Comparison of ENCODE assay signal across 1 cellular context in the genomic region with DNA sequence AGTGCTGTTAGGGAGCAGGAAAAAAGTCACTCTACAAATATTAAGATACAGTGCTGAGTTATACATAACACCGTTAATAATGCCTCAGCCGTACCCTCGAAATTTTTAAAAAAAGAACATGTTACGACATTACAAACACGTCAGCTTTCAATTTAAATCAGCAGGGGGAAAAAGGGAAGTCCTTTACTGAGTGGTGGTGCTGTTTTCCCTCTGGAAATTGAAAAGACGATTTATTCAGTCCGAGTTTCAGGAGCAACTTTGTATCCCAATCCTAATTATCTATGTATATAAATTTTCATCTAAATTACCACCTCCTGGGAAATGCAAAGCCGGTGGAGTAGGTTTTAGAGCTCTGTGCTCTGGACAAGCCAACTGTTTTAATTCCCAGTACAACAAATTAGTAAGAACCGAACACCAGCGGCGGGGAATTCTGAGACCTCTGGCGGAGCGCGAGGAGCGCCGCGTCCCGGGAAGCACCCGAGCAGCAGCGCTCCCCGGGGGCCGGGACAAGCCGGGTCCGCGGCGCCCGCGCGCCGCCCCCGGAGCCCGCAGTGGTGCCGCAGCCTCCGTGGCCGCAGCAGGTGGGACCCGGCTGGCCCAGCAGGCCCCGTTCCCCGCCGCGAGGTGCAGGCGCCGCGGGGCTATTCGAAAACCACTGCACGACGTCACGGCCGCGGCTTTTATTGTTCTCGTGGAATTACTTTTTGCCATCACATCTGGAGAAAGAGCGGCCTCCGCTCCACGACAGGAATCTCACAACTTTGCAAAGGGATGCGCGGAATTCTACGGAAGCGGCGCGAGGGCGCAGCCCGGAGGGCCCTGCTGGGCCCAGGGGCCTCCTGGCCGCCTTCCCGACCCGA.
TF ChIP-seq lines count a peak whose summit lies in the region.

No MANE protein-coding gene starts in this region.

TF ChIP-seq in GM12878, 131 proteins besides CTCF, POLR2A, EP300 and RAD21 (continued from another document and continues in another):
- no peak for TF ChIP-seq ZNF592 (IDR thresholded peaks at IDR 0.05)
- TF ChIP-seq GABPA (IDR thresholded peaks at IDR 0.05; ENCODE audit: low read depth): no peak
- TF ChIP-seq, protein P1, sequence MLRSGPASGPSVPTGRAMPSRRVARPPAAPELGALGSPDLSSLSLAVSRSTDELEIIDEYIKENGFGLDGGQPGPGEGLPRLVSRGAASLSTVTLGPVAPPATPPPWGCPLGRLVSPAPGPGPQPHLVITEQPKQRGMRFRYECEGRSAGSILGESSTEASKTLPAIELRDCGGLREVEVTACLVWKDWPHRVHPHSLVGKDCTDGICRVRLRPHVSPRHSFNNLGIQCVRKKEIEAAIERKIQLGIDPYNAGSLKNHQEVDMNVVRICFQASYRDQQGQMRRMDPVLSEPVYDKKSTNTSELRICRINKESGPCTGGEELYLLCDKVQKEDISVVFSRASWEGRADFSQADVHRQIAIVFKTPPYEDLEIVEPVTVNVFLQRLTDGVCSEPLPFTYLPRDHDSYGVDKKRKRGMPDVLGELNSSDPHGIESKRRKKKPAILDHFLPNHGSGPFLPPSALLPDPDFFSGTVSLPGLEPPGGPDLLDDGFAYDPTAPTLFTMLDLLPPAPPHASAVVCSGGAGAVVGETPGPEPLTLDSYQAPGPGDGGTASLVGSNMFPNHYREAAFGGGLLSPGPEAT (IDR thresholded peaks at IDR 0.05; ENCODE audit: low read depth): peak; percentile 58; the same call in 1 of the 2 replicates
- no peak for TF ChIP-seq HCFC1 (IDR thresholded peaks at IDR 0.05; ENCODE audit: low read length)
- TF ChIP-seq CEBPB (IDR thresholded peaks at IDR 0.05; ENCODE audit: borderline replicate concordance in 1 of 2, low read depth in 2 of 2, low read length in 2 of 2): no peak
- TF ChIP-seq USF1 (IDR thresholded peaks at IDR 0.05; ENCODE audit: borderline replicate concordance, extremely low read length, insufficient read depth, low read depth, low read length): no peak
- no peak for TF ChIP-seq STAT3 (IDR thresholded peaks at IDR 0.05; ENCODE audit: low read depth, low read length)
- no peak for TF ChIP-seq MYB (IDR thresholded peaks at IDR 0.05; ENCODE audit: borderline replicate concordance, low read depth, low read length)
- TF ChIP-seq NBN (IDR thresholded peaks at IDR 0.05): no peak
- TF ChIP-seq FOS (IDR thresholded peaks at IDR 0.05; ENCODE audit: borderline replicate concordance, extremely low read depth, insufficient read length): no peak
- TF ChIP-seq HDGF (IDR thresholded peaks at IDR 0.05): no peak
- TF ChIP-seq LARP7 (IDR thresholded peaks at IDR 0.05): no peak
- no peak for TF ChIP-seq ZNF217 (IDR thresholded peaks at IDR 0.05)
- TF ChIP-seq HDAC2 (IDR thresholded peaks at IDR 0.05): no peak
- 0 out of 2 replicates have a peak, but pooled peaks have one; percentile 17 for TF ChIP-seq FOXM1 (IDR thresholded peaks at IDR 0.05; ENCODE audit: low read depth, low read length)
- TF ChIP-seq BCLAF1 (IDR thresholded peaks at IDR 0.05): no peak
- TF ChIP-seq, protein P2, sequence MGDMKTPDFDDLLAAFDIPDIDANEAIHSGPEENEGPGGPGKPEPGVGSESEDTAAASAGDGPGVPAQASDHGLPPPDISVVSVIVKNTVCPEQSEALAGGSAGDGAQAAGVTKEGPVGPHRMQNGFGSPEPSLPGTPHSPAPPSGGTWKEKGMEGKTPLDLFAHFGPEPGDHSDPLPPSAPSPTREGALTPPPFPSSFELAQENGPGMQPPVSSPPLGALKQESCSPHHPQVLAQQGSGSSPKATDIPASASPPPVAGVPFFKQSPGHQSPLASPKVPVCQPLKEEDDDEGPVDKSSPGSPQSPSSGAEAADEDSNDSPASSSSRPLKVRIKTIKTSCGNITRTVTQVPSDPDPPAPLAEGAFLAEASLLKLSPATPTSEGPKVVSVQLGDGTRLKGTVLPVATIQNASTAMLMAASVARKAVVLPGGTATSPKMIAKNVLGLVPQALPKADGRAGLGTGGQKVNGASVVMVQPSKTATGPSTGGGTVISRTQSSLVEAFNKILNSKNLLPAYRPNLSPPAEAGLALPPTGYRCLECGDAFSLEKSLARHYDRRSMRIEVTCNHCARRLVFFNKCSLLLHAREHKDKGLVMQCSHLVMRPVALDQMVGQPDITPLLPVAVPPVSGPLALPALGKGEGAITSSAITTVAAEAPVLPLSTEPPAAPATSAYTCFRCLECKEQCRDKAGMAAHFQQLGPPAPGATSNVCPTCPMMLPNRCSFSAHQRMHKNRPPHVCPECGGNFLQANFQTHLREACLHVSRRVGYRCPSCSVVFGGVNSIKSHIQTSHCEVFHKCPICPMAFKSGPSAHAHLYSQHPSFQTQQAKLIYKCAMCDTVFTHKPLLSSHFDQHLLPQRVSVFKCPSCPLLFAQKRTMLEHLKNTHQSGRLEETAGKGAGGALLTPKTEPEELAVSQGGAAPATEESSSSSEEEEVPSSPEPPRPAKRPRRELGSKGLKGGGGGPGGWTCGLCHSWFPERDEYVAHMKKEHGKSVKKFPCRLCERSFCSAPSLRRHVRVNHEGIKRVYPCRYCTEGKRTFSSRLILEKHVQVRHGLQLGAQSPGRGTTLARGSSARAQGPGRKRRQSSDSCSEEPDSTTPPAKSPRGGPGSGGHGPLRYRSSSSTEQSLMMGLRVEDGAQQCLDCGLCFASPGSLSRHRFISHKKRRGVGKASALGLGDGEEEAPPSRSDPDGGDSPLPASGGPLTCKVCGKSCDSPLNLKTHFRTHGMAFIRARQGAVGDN (IDR thresholded peaks at IDR 0.05): no peak
- TF ChIP-seq ZBED1 (IDR thresholded peaks at IDR 0.05; ENCODE audit: borderline replicate concordance): no peak
- no peak; the same call in none of the 2 replicates for TF ChIP-seq DPF2 (IDR thresholded peaks at IDR 0.05)
- no peak for TF ChIP-seq RELA (IDR thresholded peaks at IDR 0.05; ENCODE audit: borderline replicate concordance, partially characterized antibody)
- TF ChIP-seq CBFB (IDR thresholded peaks at IDR 0.05; ENCODE audit: low read depth): no peak
- no peak for TF ChIP-seq TAF1 (IDR thresholded peaks at IDR 0.05; ENCODE audit: borderline replicate concordance, low read depth, low read length)
- TF ChIP-seq, protein P3, sequence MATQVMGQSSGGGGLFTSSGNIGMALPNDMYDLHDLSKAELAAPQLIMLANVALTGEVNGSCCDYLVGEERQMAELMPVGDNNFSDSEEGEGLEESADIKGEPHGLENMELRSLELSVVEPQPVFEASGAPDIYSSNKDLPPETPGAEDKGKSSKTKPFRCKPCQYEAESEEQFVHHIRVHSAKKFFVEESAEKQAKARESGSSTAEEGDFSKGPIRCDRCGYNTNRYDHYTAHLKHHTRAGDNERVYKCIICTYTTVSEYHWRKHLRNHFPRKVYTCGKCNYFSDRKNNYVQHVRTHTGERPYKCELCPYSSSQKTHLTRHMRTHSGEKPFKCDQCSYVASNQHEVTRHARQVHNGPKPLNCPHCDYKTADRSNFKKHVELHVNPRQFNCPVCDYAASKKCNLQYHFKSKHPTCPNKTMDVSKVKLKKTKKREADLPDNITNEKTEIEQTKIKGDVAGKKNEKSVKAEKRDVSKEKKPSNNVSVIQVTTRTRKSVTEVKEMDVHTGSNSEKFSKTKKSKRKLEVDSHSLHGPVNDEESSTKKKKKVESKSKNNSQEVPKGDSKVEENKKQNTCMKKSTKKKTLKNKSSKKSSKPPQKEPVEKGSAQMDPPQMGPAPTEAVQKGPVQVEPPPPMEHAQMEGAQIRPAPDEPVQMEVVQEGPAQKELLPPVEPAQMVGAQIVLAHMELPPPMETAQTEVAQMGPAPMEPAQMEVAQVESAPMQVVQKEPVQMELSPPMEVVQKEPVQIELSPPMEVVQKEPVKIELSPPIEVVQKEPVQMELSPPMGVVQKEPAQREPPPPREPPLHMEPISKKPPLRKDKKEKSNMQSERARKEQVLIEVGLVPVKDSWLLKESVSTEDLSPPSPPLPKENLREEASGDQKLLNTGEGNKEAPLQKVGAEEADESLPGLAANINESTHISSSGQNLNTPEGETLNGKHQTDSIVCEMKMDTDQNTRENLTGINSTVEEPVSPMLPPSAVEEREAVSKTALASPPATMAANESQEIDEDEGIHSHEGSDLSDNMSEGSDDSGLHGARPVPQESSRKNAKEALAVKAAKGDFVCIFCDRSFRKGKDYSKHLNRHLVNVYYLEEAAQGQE (IDR thresholded peaks at IDR 0.05; ENCODE audit: low read depth, low read length): no peak
- TF ChIP-seq SKIL (IDR thresholded peaks at IDR 0.05; ENCODE audit: low read depth, poor library complexity, severe bottlenecking): peak; percentile 32
- no peak for TF ChIP-seq ASH2L (IDR thresholded peaks at IDR 0.05; ENCODE audit: borderline replicate concordance, low read depth)
- TF ChIP-seq TARDBP (IDR thresholded peaks at IDR 0.05; ENCODE audit: borderline replicate concordance): no peak
- TF ChIP-seq NR2C2 (IDR thresholded peaks at IDR 0.05; ENCODE audit: borderline replicate concordance, control insufficient read depth, insufficient read length, low read depth): no peak
- TF ChIP-seq MTA2 (IDR thresholded peaks at IDR 0.05; ENCODE audit: low read depth): no peak
- TF ChIP-seq MTA3 (IDR thresholded peaks at IDR 0.05; ENCODE audit: borderline replicate concordance, low read length): no peak
- TF ChIP-seq POU2F2 (IDR thresholded peaks at IDR 0.05; ENCODE audit: borderline replicate concordance, low read depth, low read length): no peak
- no peak for TF ChIP-seq FOXK2 (IDR thresholded peaks at IDR 0.05)
- TF ChIP-seq KAT2A (conservative IDR thresholded peaks at IDR 0.05; ENCODE audit: control insufficient read depth, low read depth, low read length): no peak
- no peak for TF ChIP-seq TBL1XR1 (IDR thresholded peaks at IDR 0.05; ENCODE audit: low read depth, low read length)
- TF ChIP-seq HDAC6 (IDR thresholded peaks at IDR 0.05; ENCODE audit: unreplicated experiment): no peak
- TF ChIP-seq CBX5 (IDR thresholded peaks at IDR 0.05; ENCODE audit: low read depth): no peak
- TF ChIP-seq SUPT20H (IDR thresholded peaks at IDR 0.05; ENCODE audit: borderline replicate concordance, control insufficient read depth, low read depth, low read length): no peak
- peak; percentile 86 for TF ChIP-seq SPI1 (IDR thresholded peaks at IDR 0.05; ENCODE audit: borderline replicate concordance, insufficient read depth, low read depth, low read length)
- no peak for TF ChIP-seq MEF2B (IDR thresholded peaks at IDR 0.05; ENCODE audit: partially characterized antibody, poor library complexity, severe bottlenecking)
